1 cellular context compared by ENCODE assay signal in genomic region chr3:48434591-48435222, GRCh38.
TF ChIP-seq lines count a peak whose summit lies in the region.

No MANE protein-coding gene starts in this region.

TF ChIP-seq in HCT116, 20 proteins besides CTCF, POLR2A, EP300 and RAD21 (continued from another document):
- TF ChIP-seq, protein P1, sequence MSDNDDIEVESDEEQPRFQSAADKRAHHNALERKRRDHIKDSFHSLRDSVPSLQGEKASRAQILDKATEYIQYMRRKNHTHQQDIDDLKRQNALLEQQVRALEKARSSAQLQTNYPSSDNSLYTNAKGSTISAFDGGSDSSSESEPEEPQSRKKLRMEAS (IDR thresholded peaks at IDR 0.05) = no peak
